ENCODE assay signal across 1 cellular context in the genomic region with DNA sequence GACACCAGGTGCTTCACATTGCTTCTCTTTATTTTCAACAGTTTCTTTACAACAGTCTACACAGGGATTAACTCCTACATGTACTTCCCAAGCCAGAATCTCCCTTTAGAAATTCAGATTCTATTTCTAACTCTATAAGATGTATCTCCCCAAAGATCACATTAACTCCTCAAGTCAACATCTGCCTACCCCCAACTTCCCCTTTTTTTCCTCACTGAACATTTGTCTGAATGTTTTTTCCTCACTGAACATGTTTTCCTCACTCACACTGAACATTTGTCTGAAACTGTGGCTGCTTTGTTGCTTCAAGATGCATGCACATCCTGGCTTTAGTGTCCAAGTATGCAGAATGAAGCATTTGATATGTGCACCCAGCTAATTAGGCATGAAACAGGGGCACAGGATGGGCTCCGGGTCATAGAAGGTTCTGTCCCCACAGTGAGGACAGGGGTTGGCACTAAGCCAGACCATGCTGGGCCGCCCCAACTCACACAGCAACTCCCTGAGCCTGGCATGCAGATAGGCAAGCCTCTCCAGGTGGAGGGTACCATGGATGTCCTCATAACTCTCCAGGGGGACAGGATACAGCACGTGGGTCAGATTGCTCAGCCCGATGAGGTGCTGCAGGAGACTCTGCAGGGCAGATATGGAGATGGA.
TF ChIP-seq lines count a peak whose summit lies in the region.

No MANE protein-coding gene starts in this region.

TF ChIP-seq in HCT116, 20 proteins besides CTCF, POLR2A, EP300 and RAD21 (continued from another document):
- no peak for TF ChIP-seq SIN3A (IDR thresholded peaks at IDR 0.05; ENCODE audit: low read depth)
- no peak for TF ChIP-seq FOSL1 (IDR thresholded peaks at IDR 0.05; ENCODE audit: low read depth)
- TF ChIP-seq SRF (IDR thresholded peaks at IDR 0.05; ENCODE audit: low read depth): no peak
- no peak for TF ChIP-seq POLR2AphosphoS5 (IDR thresholded peaks at IDR 0.05; ENCODE audit: low read depth, low read length)
